In the genomic region with DNA sequence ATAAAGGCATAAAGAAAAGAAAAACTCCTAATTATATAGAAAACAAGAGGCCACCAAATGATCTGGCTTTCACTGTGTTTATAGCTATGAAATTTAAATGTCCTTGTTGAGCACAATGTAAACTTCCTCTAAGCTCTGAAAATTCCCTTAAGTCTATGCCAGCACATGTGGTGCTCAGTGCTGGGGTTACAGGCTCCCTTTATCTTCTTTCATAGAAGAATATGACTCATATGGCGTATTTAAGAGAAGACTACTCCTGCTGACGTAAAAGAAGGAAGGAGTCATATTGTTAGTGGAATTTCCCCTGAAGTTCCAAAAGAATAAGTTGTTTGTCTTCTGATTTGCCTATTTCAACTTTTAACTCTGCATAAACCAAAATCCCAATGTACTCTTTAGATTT, we compare ENCODE assay signal across 8 cellular contexts. TPM values are rescaled to one million over a fixed set of nuclear protein-coding genes. Genes with fewer than 3 reads are reported as not detected.
DNase-seq lines count a peak whose midpoint lies in the region; ATAC-seq and TF ChIP-seq lines count a peak whose summit lies in the region.

No MANE protein-coding gene starts in this region.

- no peaks in the 10 kb centered on the region for H3K9me2 ChIP-seq in GM23338 (ENCODE audit: insufficient read depth)

- no peak for TF ChIP-seq CTCF in GM13977 (IDR thresholded peaks at IDR 0.05; ENCODE audit: extremely low read depth, insufficient read depth, missing control alignments)
- TF ChIP-seq CTCF in endothelial cell (IDR thresholded peaks at IDR 0.05; ENCODE audit: unreplicated experiment), result no peak
- no peak for TF ChIP-seq CTCF in GM23338 (conservative IDR thresholded peaks at IDR 0.05; ENCODE audit: low read depth in 2 of 2)

- ATAC-seq in HG02571 (IDR thresholded peaks at IDR 0.05; ENCODE audit: unreplicated experiment) (peak; percentile 72), GM23338 (no peak)

- no peak overlapping the region for H3K4me3 Mint-ChIP-seq in endothelial cell (ENCODE audit: unreplicated experiment)
- no peak overlapping the region for H3K4me3 Mint-ChIP-seq in GM23338

- no peaks in the 10 kb centered on the region for H3K27me3 ChIP-seq in GM23338 (ENCODE audit: insufficient read depth)

- H3K79me2 ChIP-seq in GM23338 (replicated peaks; ENCODE audit: insufficient read depth), result no peaks in the 10 kb centered on the region

- H3K4me1 ChIP-seq in GM23338 (ENCODE audit: insufficient read depth), result no peaks in the 10 kb centered on the region

- H3K4me1 Mint-ChIP-seq in endothelial cell (ENCODE audit: unreplicated experiment), result peaks cover 30% of the 10 kb centered on the region
- no peaks in the 10 kb centered on the region for H3K4me1 Mint-ChIP-seq in GM23338

- H3K27me3 Mint-ChIP-seq in endothelial cell (ENCODE audit: unreplicated experiment) (no peaks in the 10 kb centered on the region), GM23338 (ENCODE audit: insufficient read depth, low read depth, poor library complexity) (no peaks in the 10 kb centered on the region)

- DNase-seq in GM13977 (ENCODE audit: low spot score) (peak; percentile 13), RKO (ENCODE audit: low spot score) (peak; percentile 66), endothelial cell (ENCODE audit: low spot score) (no peak), renal cortical epithelial cell (ENCODE audit: low read depth) (peak; percentile 86), DMS153 (lab: John Stamatoyannopoulos, UW) (no peak), KG1 (lab: John Stamatoyannopoulos, UW) (no peak), GM23338 (ENCODE audit: low spot score) (no peak)

- 0 out of 2 replicates have a peak, but pooled peaks cover 5% of the 10 kb centered on the region for H3K36me3 ChIP-seq in GM23338 (ENCODE audit: insufficient read depth)

- no peak overlapping the region for H3K4me3 ChIP-seq in GM23338

- peaks cover 5% of the 10 kb centered on the region; the same call in 1 of the 2 replicates for H4K20me1 ChIP-seq in GM23338 (replicated peaks; ENCODE audit: insufficient read depth)

- no peaks in the 10 kb centered on the region for H3K36me3 Mint-ChIP-seq in endothelial cell (ENCODE audit: low read depth, unreplicated experiment)
- peaks cover 8% of the 10 kb centered on the region; the same call in 1 of the 3 replicates for H3K36me3 Mint-ChIP-seq in GM23338 (ENCODE audit: low read depth)

- no peak overlapping the region for H3K27ac ChIP-seq in GM23338 (ENCODE audit: low read depth)

- H2AFZ ChIP-seq in GM23338, result no peak overlapping the region

- no peaks in the 10 kb centered on the region for H3K9me3 Mint-ChIP-seq in endothelial cell (ENCODE audit: unreplicated experiment)
- H3K9me3 Mint-ChIP-seq in GM23338, result no peaks in the 10 kb centered on the region

- H3K27ac Mint-ChIP-seq in endothelial cell (ENCODE audit: unreplicated experiment) (peak overlapping the region; percentile 48), GM23338 (no peak overlapping the region)

- in situ Hi-C loops in GM13977 (cut with MboI; ENCODE audit: low pct_unique_long_range_greater_than_20kb, low sequenced_read_pairs, unreplicated experiment), result no loop called here

- H3K4me2 ChIP-seq in GM23338, result no peak overlapping the region

- no peaks in the 10 kb centered on the region for H3F3A ChIP-seq in GM23338 (replicated peaks; ENCODE audit: low read depth)

TF ChIP-seq in GM23338, 12 proteins besides CTCF, POLR2A, EP300 and RAD21 (continues in another document):
- TF ChIP-seq ZNF462 (CRISPR knock-in tag; IDR thresholded peaks at IDR 0.05) (no peak), ZNF331 (CRISPR knock-in tag; IDR thresholded peaks at IDR 0.05; ENCODE audit: low read depth) (no peak), JUNB (IDR thresholded peaks at IDR 0.05; ENCODE audit: unreplicated experiment) (no peak), ZNF114 (CRISPR knock-in tag; IDR thresholded peaks at IDR 0.05) (no peak)
- TF ChIP-seq, protein P1, sequence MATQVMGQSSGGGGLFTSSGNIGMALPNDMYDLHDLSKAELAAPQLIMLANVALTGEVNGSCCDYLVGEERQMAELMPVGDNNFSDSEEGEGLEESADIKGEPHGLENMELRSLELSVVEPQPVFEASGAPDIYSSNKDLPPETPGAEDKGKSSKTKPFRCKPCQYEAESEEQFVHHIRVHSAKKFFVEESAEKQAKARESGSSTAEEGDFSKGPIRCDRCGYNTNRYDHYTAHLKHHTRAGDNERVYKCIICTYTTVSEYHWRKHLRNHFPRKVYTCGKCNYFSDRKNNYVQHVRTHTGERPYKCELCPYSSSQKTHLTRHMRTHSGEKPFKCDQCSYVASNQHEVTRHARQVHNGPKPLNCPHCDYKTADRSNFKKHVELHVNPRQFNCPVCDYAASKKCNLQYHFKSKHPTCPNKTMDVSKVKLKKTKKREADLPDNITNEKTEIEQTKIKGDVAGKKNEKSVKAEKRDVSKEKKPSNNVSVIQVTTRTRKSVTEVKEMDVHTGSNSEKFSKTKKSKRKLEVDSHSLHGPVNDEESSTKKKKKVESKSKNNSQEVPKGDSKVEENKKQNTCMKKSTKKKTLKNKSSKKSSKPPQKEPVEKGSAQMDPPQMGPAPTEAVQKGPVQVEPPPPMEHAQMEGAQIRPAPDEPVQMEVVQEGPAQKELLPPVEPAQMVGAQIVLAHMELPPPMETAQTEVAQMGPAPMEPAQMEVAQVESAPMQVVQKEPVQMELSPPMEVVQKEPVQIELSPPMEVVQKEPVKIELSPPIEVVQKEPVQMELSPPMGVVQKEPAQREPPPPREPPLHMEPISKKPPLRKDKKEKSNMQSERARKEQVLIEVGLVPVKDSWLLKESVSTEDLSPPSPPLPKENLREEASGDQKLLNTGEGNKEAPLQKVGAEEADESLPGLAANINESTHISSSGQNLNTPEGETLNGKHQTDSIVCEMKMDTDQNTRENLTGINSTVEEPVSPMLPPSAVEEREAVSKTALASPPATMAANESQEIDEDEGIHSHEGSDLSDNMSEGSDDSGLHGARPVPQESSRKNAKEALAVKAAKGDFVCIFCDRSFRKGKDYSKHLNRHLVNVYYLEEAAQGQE (IDR thresholded peaks at IDR 0.05; ENCODE audit: unreplicated experiment), result no peak

RNA-seq across cellular contexts. Expression of gene RNF145, which starts 30.4 kb away (rescaled TPM):
- total RNA-seq in endothelial cell (ENCODE audit: unreplicated experiment) (102 TPM), renal cortical epithelial cell (48.1 and 76.4 TPM in 2 replicates)
- total RNA-seq in GM23338 (2014; rRNA removed; shearing (Covaris generic)), result 37.1 and 43.5 TPM in 2 replicates
- 15.6 and 16.4 TPM in 2 replicates for polyA plus RNA-seq in GM23338 (2016; fragmentation: Nextera tagmentation; extraction: Ambion mirVana)

Comparison
In these comparisons a context has a peak if more than half of its experiments do, and no peak if none do; other contexts are left out.
1. DNase-seq: peak in GM13977 (single experiment), RKO (single experiment) and renal cortical epithelial cell (single experiment); none in endothelial cell (single experiment), DMS153 (single experiment), KG1 (single experiment) and GM23338 (single experiment).